Comparison of ENCODE assay signal across 8 cellular contexts in genomic region chr16:5330058-5330457, GRCh38.
"Had no signal": no experiment of that assay in that cellular context is flagged by ENCODE, and none has a peak within 500 bp of the region (broad histone marks: within the 10 kb centered on the region; RNA-seq: fewer than 3 reads in every experiment).

No MANE protein-coding gene starts in this region.

- H3K4me3 ChIP-seq: GM12878 had no signal

- DNase-seq: GDM1, GF-D8 had no signal

- FAIRE-seq: G401.6, GM12878, GM12891, GM12892, GM18507, GM19239 had no signal

- ATAC-seq: GM12878 had no signal
